ENCODE assay signal across 9 cellular contexts in the genomic region with DNA sequence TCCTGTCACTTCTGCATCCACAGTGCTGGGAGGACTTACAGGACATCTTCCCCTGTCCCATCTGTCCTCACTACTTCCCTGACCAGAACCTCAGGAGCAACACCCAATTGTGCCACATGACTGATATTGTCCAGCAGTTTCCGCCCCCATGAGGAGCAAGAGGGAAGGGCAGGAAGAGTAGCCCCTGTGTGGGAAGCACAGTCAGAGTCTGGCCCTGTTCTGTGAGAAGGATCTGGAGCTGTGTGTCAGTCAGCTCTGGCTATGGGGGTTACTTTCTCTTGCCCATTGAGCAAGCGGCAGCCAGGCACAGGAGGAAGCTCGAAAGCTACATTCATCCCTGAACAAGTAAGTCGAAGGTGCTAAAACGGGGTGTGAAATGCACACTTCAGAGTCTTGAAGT. TPM values are rescaled to one million over a fixed set of nuclear protein-coding genes. Genes with fewer than 3 reads are reported as not detected.
DNase-seq lines count a peak whose midpoint lies in the region; ATAC-seq and TF ChIP-seq lines count a peak whose summit lies in the region.
"Had no signal": no experiment of that assay in that cellular context is flagged by ENCODE, and none has a peak within 500 bp of the region (broad histone marks: within the 10 kb centered on the region; RNA-seq: fewer than 3 reads in every experiment).

No MANE protein-coding gene starts in this region.

- no peaks in the 10 kb centered on the region for H3K36me3 ChIP-seq in MG63

- TF ChIP-seq CTCF in AG09309 (IDR thresholded peaks at IDR 0.05; ENCODE audit: control insufficient read depth, insufficient read depth, low read depth, low read length, missing control alignments): peak; percentile 12
- peak; percentile 17 for TF ChIP-seq CTCF in fibroblast of pulmonary artery (IDR thresholded peaks at IDR 0.05; ENCODE audit: low read length, missing control alignments)

- H3K27me3 ChIP-seq in MG63: no peaks in the 10 kb centered on the region

- DNase-seq in AG09309 (ENCODE audit: low read depth) (no peak), MG63 (peak; percentile 36), fibroblast of pulmonary artery (ENCODE audit: low read depth) (peak; percentile 1), NCI-H2171 (lab: John Stamatoyannopoulos, UW) (no peak), middle frontal gyrus (ENCODE audit: extremely low spot score, low spot score) (no peak)
- DNase-seq: SHP77 treated with DMSO at 0.1 percent for 48 hours had no signal

- no peaks in the 10 kb centered on the region for H3K9me3 ChIP-seq in MG63

- H3K4me3 ChIP-seq in AG09309 (ENCODE audit: control insufficient read depth, low read depth, low read length) (no peak overlapping the region), MG63 (no peak overlapping the region), fibroblast of pulmonary artery (replicated peaks; ENCODE audit: low read depth, low read length) (no peak overlapping the region)

- ATAC-seq in GM18867 (IDR thresholded peaks at IDR 0.05; ENCODE audit: unreplicated experiment): peak; percentile 84
- ATAC-seq in GM18861 (IDR thresholded peaks at IDR 0.05; ENCODE audit: unreplicated experiment): no peak
- no peak for ATAC-seq in HG02870 (IDR thresholded peaks at IDR 0.05; ENCODE audit: unreplicated experiment)

RNA-seq across cellular contexts. Expression of gene TRIM60, which starts 14.8 kb away (rescaled TPM):
- not detected in 2 replicates for total RNA-seq in MG63 (2014; rRNA removed; shearing (Covaris generic); ENCODE audit: low replicate concordance)

RNA-seq across cellular contexts. Expression of gene TRIM75, which starts 36.7 kb away (rescaled TPM):
- total RNA-seq in MG63 (2014; rRNA removed; shearing (Covaris generic); ENCODE audit: low replicate concordance): not detected in 2 replicates

RNA-seq across cellular contexts. Expression of gene TRIM61, which starts 39.5 kb away (rescaled TPM):
- total RNA-seq in MG63 (2014; rRNA removed; shearing (Covaris generic); ENCODE audit: low replicate concordance): 0.72 and 1.7 TPM in 2 replicates

Comparison
In these comparisons a context has a peak if more than half of its experiments do, and no peak if none do; other contexts are left out.
1. DNase-seq: peak in MG63 (single experiment) and fibroblast of pulmonary artery (single experiment); none in AG09309 (single experiment), NCI-H2171 (single experiment) and middle frontal gyrus (single experiment).